18 cellular contexts compared by ENCODE assay signal in genomic region chr15:68192117-68192516, GRCh38. TPM values are rescaled to one million over a fixed set of nuclear protein-coding genes. Genes with fewer than 3 reads are reported as not detected.
DNase-seq lines count a peak whose midpoint lies in the region; ATAC-seq and TF ChIP-seq lines count a peak whose summit lies in the region.
"Had no signal": no experiment of that assay in that cellular context is flagged by ENCODE, and none has a peak within 500 bp of the region (broad histone marks: within the 10 kb centered on the region; RNA-seq: fewer than 3 reads in every experiment).

No MANE protein-coding gene starts in this region.

- no peak overlapping the region for H3K4me2 ChIP-seq in SU-DHL-6 (ENCODE audit: low read depth, low read length, poor library complexity, severe bottlenecking)

- H2AFZ ChIP-seq in SU-DHL-6 (ENCODE audit: low read depth, low read length, severe bottlenecking): no peak overlapping the region
- H2AFZ ChIP-seq: GM23248 had no signal

- no peaks in the 10 kb centered on the region for H3K9me3 Mint-ChIP-seq in memory B cell

- H3K4me3 Mint-ChIP-seq in memory B cell: no peak overlapping the region
- H3K4me3 Mint-ChIP-seq: activated CD8-positive, alpha-beta memory T cell treated with anti-CD3 and anti-CD28 coated beads, Interleukin-2, amount 10 ng/mL, durations not matched to agents 7 days and 5 days had no signal

- H3K4me1 Mint-ChIP-seq in memory B cell: peaks cover 8% of the 10 kb centered on the region

- ATAC-seq in memory B cell (ENCODE audit: low read depth) (no peak), HG03469 (IDR thresholded peaks at IDR 0.05; ENCODE audit: unreplicated experiment) (no peak), HG03139 (IDR thresholded peaks at IDR 0.05; ENCODE audit: unreplicated experiment) (no peak), GM21825 (IDR thresholded peaks at IDR 0.05; ENCODE audit: unreplicated experiment) (no peak)
- ATAC-seq: activated CD8-positive, alpha-beta memory T cell treated with anti-CD3 and anti-CD28 coated beads, Interleukin-2, amount 10 ng/mL, durations not matched to agents 7 days and 5 days had no signal

- no peaks in the 10 kb centered on the region for H3K79me2 ChIP-seq in SU-DHL-6 (ENCODE audit: insufficient read depth, low read length)

- intact Hi-C loops in left ventricle myocardium inferior (cut with micrococcal nuclease): no loop called here

- peaks cover 52% of the 10 kb centered on the region for H3K4me1 ChIP-seq in left ventricle myocardium inferior
- peaks cover 0 to 25% of the 10 kb centered on the region in 2 donors for H3K4me1 ChIP-seq in right atrium auricular region

- no peak for TF ChIP-seq CTCF in left ventricle myocardium inferior (IDR thresholded peaks at IDR 0.05; ENCODE audit: borderline replicate concordance)
- TF ChIP-seq CTCF in right atrium auricular region (IDR thresholded peaks at IDR 0.05): no peak
- TF ChIP-seq CTCF in SU-DHL-6 (IDR thresholded peaks at IDR 0.05; ENCODE audit: insufficient read depth, low read length, poor library complexity, severe bottlenecking): no peak

- H3K27ac Mint-ChIP-seq in memory B cell: peak overlapping the region; percentile 68
- H3K27ac Mint-ChIP-seq: activated CD8-positive, alpha-beta memory T cell treated with anti-CD3 and anti-CD28 coated beads, Interleukin-2, amount 10 ng/mL, durations not matched to agents 7 days and 5 days had no signal

- H3K9me3 ChIP-seq in left ventricle myocardium inferior (replicated peaks) (no peaks in the 10 kb centered on the region), right atrium auricular region (no peaks in the 10 kb centered on the region), SU-DHL-6 (ENCODE audit: insufficient read depth, low read length) (no peaks in the 10 kb centered on the region)
- H3K9me3 ChIP-seq: testis had no signal

- no peak overlapping the region for H3K9ac ChIP-seq in SU-DHL-6 (ENCODE audit: low read length)
- H3K9ac ChIP-seq: GM23248 had no signal

- H3K27me3 Mint-ChIP-seq in memory B cell: no peaks in the 10 kb centered on the region
- H3K27me3 Mint-ChIP-seq: activated CD8-positive, alpha-beta memory T cell treated with anti-CD3 and anti-CD28 coated beads, Interleukin-2, amount 10 ng/mL, durations not matched to agents 7 days and 5 days had no signal

- no peak overlapping the region for H3K4me3 ChIP-seq in left ventricle myocardium inferior
- no peak overlapping the region for H3K4me3 ChIP-seq in right atrium auricular region
- no peak overlapping the region for H3K4me3 ChIP-seq in SU-DHL-6 (ENCODE audit: insufficient read depth, low read length, poor library complexity, severe bottlenecking)
- H3K4me3 ChIP-seq: GM23248, testis had no signal

- DNase-seq in left ventricle myocardium inferior: no peak
- DNase-seq in right atrium auricular region (ENCODE audit: low spot score): no peak
- DNase-seq in memory B cell (ENCODE audit: low spot score in 2 of 2): no peak
- DNase-seq in substantia nigra (lab: John Stamatoyannopoulos, UW): no peak
- DNase-seq: ACHN; activated CD8-positive, alpha-beta memory T cell treated with anti-CD3 and anti-CD28 coated beads, Interleukin-2, amount 10 ng/mL, durations not matched to agents 7 days and 5 days; cortex of kidney; DMS53; GM23248; NCI-H1092 treated with DMSO at 0.1 percent for 48 hours; NCI-H510A; right cardiac atrium; testis had no signal

- peaks cover 23% of the 10 kb centered on the region for H3K36me3 ChIP-seq in left ventricle myocardium inferior
- peaks cover 17% of the 10 kb centered on the region for H3K36me3 ChIP-seq in right atrium auricular region
- peaks cover 6% of the 10 kb centered on the region; the same call in 1 of the 2 replicates for H3K36me3 ChIP-seq in SU-DHL-6 (ENCODE audit: low read length)

- no peaks in the 10 kb centered on the region for H3K9me2 ChIP-seq in SU-DHL-6 (replicated peaks; ENCODE audit: insufficient read depth, low read length)

- peak overlapping the region; percentile 33 for H3K27ac ChIP-seq in left ventricle myocardium inferior (replicated peaks)
- no peak overlapping the region for H3K27ac ChIP-seq in right atrium auricular region
- peak overlapping the region; percentile 90; the same call in 1 of the 2 replicates for H3K27ac ChIP-seq in SU-DHL-6 (ENCODE audit: low read depth, low read length)
- peak overlapping the region; percentile 22 for H3K27ac ChIP-seq in substantia nigra (ENCODE audit: low read depth, low read length, poor library complexity, severe bottlenecking)
- H3K27ac ChIP-seq: C4-2B, GM23248, testis had no signal

- H3F3A ChIP-seq in SU-DHL-6 (ENCODE audit: insufficient read depth): peaks cover 34% of the 10 kb centered on the region

- H4K20me1 ChIP-seq in SU-DHL-6 (ENCODE audit: low read depth, low read length): no peaks in the 10 kb centered on the region

- no peaks in the 10 kb centered on the region for H3K27me3 ChIP-seq in left ventricle myocardium inferior (ENCODE audit: low read depth)
- no peaks in the 10 kb centered on the region for H3K27me3 ChIP-seq in right atrium auricular region
- no peaks in the 10 kb centered on the region for H3K27me3 ChIP-seq in SU-DHL-6 (ENCODE audit: low read length)
- H3K27me3 ChIP-seq: testis had no signal

- H3K36me3 Mint-ChIP-seq in memory B cell: peaks cover 16% of the 10 kb centered on the region

RNA-seq across cellular contexts. Expression of gene CALML4, which starts 13.0 kb away (rescaled TPM):
- total RNA-seq in left ventricle myocardium inferior (0.91 TPM), right atrium auricular region (1 to 10 TPM in 1 of 2 donors, under 1 TPM in 1; 0.52 to 2.1 TPM)

RNA-seq across cellular contexts. Expression of gene CLN6, which starts 37.4 kb away (rescaled TPM):
- total RNA-seq in left ventricle myocardium inferior: 6.6 TPM
- 1 to 10 TPM; 6.4 to 7.4 TPM for total RNA-seq in right atrium auricular region

Comparison
In these comparisons a context has a peak if more than half of its experiments do, and no peak if none do; other contexts are left out.
1. H3K27ac ChIP-seq: peak in left ventricle myocardium inferior (single experiment), SU-DHL-6 (single experiment) and substantia nigra (single experiment); none in right atrium auricular region (0 of 2).